In the genomic region with DNA sequence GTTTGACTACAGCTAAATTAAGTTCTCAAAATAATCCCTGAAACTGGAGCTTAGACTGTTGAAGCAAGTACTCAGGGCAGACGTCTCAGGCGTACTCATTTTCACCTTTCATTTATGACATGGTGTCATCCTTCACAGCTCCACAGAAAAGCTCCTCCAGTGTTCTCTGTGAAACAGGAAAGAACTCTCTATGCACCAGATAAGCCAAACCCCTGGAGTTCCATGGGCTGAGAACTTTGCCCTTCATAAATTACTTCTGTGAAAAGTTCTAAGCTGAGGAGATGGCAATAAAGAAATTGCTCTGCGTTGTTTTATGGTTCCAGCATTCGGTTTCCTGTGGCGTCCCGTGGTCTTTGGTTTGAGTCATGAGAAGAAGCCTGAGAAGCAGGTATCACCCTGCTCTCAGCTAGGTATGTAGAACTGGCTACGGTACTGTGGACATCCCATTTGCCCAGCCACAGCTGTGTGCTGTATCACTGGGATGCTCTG, we compare ENCODE assay signal across 8 cellular contexts. TPM values are rescaled to one million over a fixed set of nuclear protein-coding genes. Genes with fewer than 3 reads are reported as not detected.
DNase-seq lines count a peak whose midpoint lies in the region; ATAC-seq, FAIRE-seq and TF ChIP-seq lines count a peak whose summit lies in the region.

No MANE protein-coding gene starts in this region.

- H3K27ac Mint-ChIP-seq in activated T-helper 2 cell treated with anti-CD3 and anti-CD28 coated beads, Interferon-gamma antibody, Interleukin-2, Interleukin-4, amounts not matched to agents 10 μg/mL and 5 μg/mL and 100 μg/mL, durations not matched to agents 14 hours and 24 hours and 36 hours, result no peak overlapping the region

- H3K27ac ChIP-seq in gastrocnemius medialis, result peak overlapping the region; percentile 52 to 64 (median 57)
- no peak overlapping the region for H3K27ac ChIP-seq in vagina

- TF ChIP-seq CTCF in gastrocnemius medialis (IDR thresholded peaks at IDR 0.05 in 4 of 5, conservative IDR thresholded peaks at IDR 0.05 in 1 of 5), result no peak
- no peak for TF ChIP-seq CTCF in vagina (IDR thresholded peaks at IDR 0.05)

- intact Hi-C loops in activated T-helper 2 cell treated with anti-CD3 and anti-CD28 coated beads, Interferon-gamma antibody, Interleukin-2, Interleukin-4, amounts not matched to agents 10 μg/mL and 5 μg/mL and 100 μg/mL, durations not matched to agents 14 hours and 24 hours and 36 hours (cut with micrococcal nuclease), result loop anchor here (1.0 to 2.0 kb wide), 3 partner anchors 14 to 151 kb away; no protein-coding TSS in a partner anchor
- intact Hi-C loops in gastrocnemius medialis (cut with DNase I; ENCODE audit: low total_unique reads) (no loop called here), vagina (cut with DNase I) (no loop called here)

- DNase-seq in GM19239 (ENCODE audit: insufficient read length, low spot score), result peak; percentile 28
- peak; percentile 22 for DNase-seq in activated T-helper 2 cell treated with anti-CD3 and anti-CD28 coated beads, Interferon-gamma antibody, Interleukin-2, Interleukin-4, amounts not matched to agents 10 μg/mL and 5 μg/mL and 100 μg/mL, durations not matched to agents 14 hours and 24 hours and 36 hours (ENCODE audit: low spot score)
- no peak for DNase-seq in gastrocnemius medialis
- no peak for DNase-seq in cerebellar cortex (ENCODE audit: low spot score)
- DNase-seq in vagina (ENCODE audit: extremely low spot score in 2 of 2), result no peak
- no peak for DNase-seq in A172 (ENCODE audit: low spot score)
- no peak for DNase-seq in superior temporal gyrus (ENCODE audit: extremely low spot score)

- peak overlapping the region in 2 of 4 donors; percentile 10 to 22 for H3K4me3 ChIP-seq in gastrocnemius medialis
- no peak overlapping the region for H3K4me3 ChIP-seq in vagina

- H3K9me3 ChIP-seq in gastrocnemius medialis (no peaks in the 10 kb centered on the region), vagina (no peaks in the 10 kb centered on the region)

- TF ChIP-seq POLR2A in gastrocnemius medialis (IDR thresholded peaks at IDR 0.05) (no peak), vagina (IDR thresholded peaks at IDR 0.05) (no peak)

- in situ Hi-C loops in gastrocnemius medialis (cut with MboI; ENCODE audit: low sequenced_read_pairs in 4 of 4), result no loop called here

- H3K27me3 ChIP-seq in gastrocnemius medialis (no peaks in the 10 kb centered on the region), vagina (no peaks in the 10 kb centered on the region)

- peak overlapping the region; percentile 73 for H3K4me3 Mint-ChIP-seq in activated T-helper 2 cell treated with anti-CD3 and anti-CD28 coated beads, Interferon-gamma antibody, Interleukin-2, Interleukin-4, amounts not matched to agents 10 μg/mL and 5 μg/mL and 100 μg/mL, durations not matched to agents 14 hours and 24 hours and 36 hours (ENCODE audit: low read depth)

- H3K4me1 ChIP-seq in gastrocnemius medialis (peaks cover 20 to 24% of the 10 kb centered on the region in 2 donors), vagina (peaks cover 16% of the 10 kb centered on the region)

- no peaks in the 10 kb centered on the region for H3K36me3 Mint-ChIP-seq in activated T-helper 2 cell treated with anti-CD3 and anti-CD28 coated beads, Interferon-gamma antibody, Interleukin-2, Interleukin-4, amounts not matched to agents 10 μg/mL and 5 μg/mL and 100 μg/mL, durations not matched to agents 14 hours and 24 hours and 36 hours (ENCODE audit: low read depth)

- peak; percentile 87 for FAIRE-seq in GM19239 (lab: Jason Lieb, UNC)

- H3K27me3 Mint-ChIP-seq in activated T-helper 2 cell treated with anti-CD3 and anti-CD28 coated beads, Interferon-gamma antibody, Interleukin-2, Interleukin-4, amounts not matched to agents 10 μg/mL and 5 μg/mL and 100 μg/mL, durations not matched to agents 14 hours and 24 hours and 36 hours (ENCODE audit: low read depth), result peaks cover 38% of the 10 kb centered on the region

- no peaks in the 10 kb centered on the region for H3K9me3 Mint-ChIP-seq in activated T-helper 2 cell treated with anti-CD3 and anti-CD28 coated beads, Interferon-gamma antibody, Interleukin-2, Interleukin-4, amounts not matched to agents 10 μg/mL and 5 μg/mL and 100 μg/mL, durations not matched to agents 14 hours and 24 hours and 36 hours

- H3K4me1 Mint-ChIP-seq in activated T-helper 2 cell treated with anti-CD3 and anti-CD28 coated beads, Interferon-gamma antibody, Interleukin-2, Interleukin-4, amounts not matched to agents 10 μg/mL and 5 μg/mL and 100 μg/mL, durations not matched to agents 14 hours and 24 hours and 36 hours (ENCODE audit: low read depth), result peaks cover 28% of the 10 kb centered on the region

- ATAC-seq in HG03135 (IDR thresholded peaks at IDR 0.05; ENCODE audit: unreplicated experiment) (peak; percentile 53), gastrocnemius medialis (peak; percentile 54 to 64)

- H3K36me3 ChIP-seq in gastrocnemius medialis (no peaks in the 10 kb centered on the region), vagina (no peaks in the 10 kb centered on the region)

RNA-seq across cellular contexts. Expression of gene RREB1, which starts 20.2 kb away (rescaled TPM):
- total RNA-seq in activated T-helper 2 cell treated with anti-CD3 and anti-CD28 coated beads, Interferon-gamma antibody, Interleukin-2, Interleukin-4, amounts not matched to agents 10 μg/mL and 5 μg/mL and 100 μg/mL, durations not matched to agents 14 hours and 24 hours and 36 hours, result 23.1 and 23.6 TPM in 2 replicates
- total RNA-seq in gastrocnemius medialis (10 to 100 TPM; 18.0 to 41.3 (median 39.2) TPM), vagina (57.2 TPM)
- total RNA-seq in A172 (2014; rRNA removed; shearing (Covaris generic)), result 5.1 and 7.3 TPM in 2 replicates

Comparison
In these comparisons a context has a peak if more than half of its experiments do, and no peak if none do; other contexts are left out.
1. DNase-seq: peak in GM19239 (single experiment) and activated T-helper 2 cell treated with anti-CD3 and anti-CD28 coated beads, Interferon-gamma antibody, Interleukin-2, Interleukin-4, amounts not matched to agents 10 μg/mL and 5 μg/mL and 100 μg/mL, durations not matched to agents 14 hours and 24 hours and 36 hours (single experiment); none in gastrocnemius medialis (0 of 2), cerebellar cortex (single experiment), vagina (0 of 2), A172 (single experiment) and superior temporal gyrus (single experiment).